Comparison of ENCODE assay signal across 30 cellular contexts in the genomic region with DNA sequence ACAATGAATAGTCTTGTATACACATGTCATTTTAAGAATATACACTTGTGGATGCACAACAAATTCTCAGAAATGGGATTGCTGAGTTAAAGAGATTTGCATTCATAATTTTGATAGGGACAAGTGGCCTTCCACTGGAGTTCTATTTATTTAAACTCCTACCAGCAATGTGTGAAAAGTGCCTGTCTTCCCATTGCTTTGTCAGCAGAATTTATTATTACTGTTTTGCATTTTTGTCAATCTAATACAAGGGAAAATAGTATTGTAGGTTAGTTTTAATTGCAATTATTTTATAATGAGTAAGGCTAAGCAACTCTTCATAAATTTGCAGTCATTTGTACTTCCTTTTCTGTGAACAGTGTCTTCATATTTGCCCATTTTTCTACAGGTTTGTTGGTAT. TPM values are rescaled to one million over a fixed set of nuclear protein-coding genes. Genes with fewer than 3 reads are reported as not detected.
"Had no signal": no experiment of that assay in that cellular context is flagged by ENCODE, and none has a peak within 500 bp of the region (broad histone marks: within the 10 kb centered on the region; RNA-seq: fewer than 3 reads in every experiment).

No MANE protein-coding gene starts in this region.

- H3K27ac ChIP-seq: stomach, suprapubic skin, testis, thoracic aorta, thyroid gland, tibial artery, tibial nerve, transverse colon, upper lobe of left lung, upper lobe of right lung, uterus, vagina had no signal

- DNase-seq: stimulated activated CD4-positive, alpha-beta T cell treated with anti-CD3 and anti-CD28 coated beads, Interleukin-2, amount 100 ng/mL, for 48 hours; stimulated activated CD4-positive, alpha-beta T cell treated with anti-CD3 and anti-CD28 coated beads, Interleukin-4, amount 100 ng/mL, for 1 hour; stimulated activated CD4-positive, alpha-beta T cell treated with anti-CD3 and anti-CD28 coated beads, Interleukin-4, amount 100 ng/mL, for 24 hours; stimulated activated CD4-positive, alpha-beta T cell treated with anti-CD3 and anti-CD28 coated beads, Interleukin-4, amount 100 ng/mL, for 4 hours; stimulated activated CD8-positive, alpha-beta memory T cell treated with anti-CD3 and anti-CD28 coated beads, Interleukin-4, amount 100 ng/mL, for 48 hours; stimulated activated naive B cell treated with anti-CD40 and anti-IgM and Interleukin-4, amounts not matched to agents 10 μg/mL and 1 μg/mL and 100 μg/mL, for 72 hours; stimulated activated naive CD4-positive, alpha-beta T cell; stimulated activated naive CD4-positive, alpha-beta T cell treated with Interleukin-2 at 50 U/mL for 16 hours; stimulated activated naive CD8-positive, alpha-beta T cell treated with anti-CD3 and anti-CD28 coated beads, Interleukin-15, amount 100 ng/mL, for 72 hours; stimulated activated naive CD8-positive, alpha-beta T cell treated with anti-CD3 and anti-CD28 coated beads, Interleukin-15, Interleukin-2, amounts not matched to agents 100 U/mL and 50 U/mL, for 24 hours; stomach; substantia nigra; testis; tibial artery; transverse colon; trophoblast cell; upper lobe of left lung; upper lobe of right lung; uterus had no signal

- H3K4me3 ChIP-seq: stomach, suprapubic skin, testis, thoracic aorta, thyroid gland, tibial artery, tibial nerve, transverse colon, upper lobe of left lung, upper lobe of right lung, uterus, vagina had no signal

- H3K36me3 ChIP-seq: stomach, suprapubic skin, thoracic aorta, thyroid gland, tibial artery, tibial nerve, transverse colon, upper lobe of left lung, upper lobe of right lung, uterus, vagina had no signal

- H3K27me3 ChIP-seq: stomach, suprapubic skin, testis, thyroid gland, tibial artery, tibial nerve, transverse colon, upper lobe of left lung, upper lobe of right lung, uterus, vagina had no signal

- H3K4me1 ChIP-seq: stomach, suprapubic skin, testis, tibial artery, tibial nerve, transverse colon, upper lobe of left lung, upper lobe of right lung, uterus, vagina had no signal

- ATAC-seq: stimulated activated effector memory CD8-positive, alpha-beta T cell treated with anti-CD3 and anti-CD28 coated beads, Interleukin-12 subunit alpha, Interleukin-12 subunit beta, amount 100 ng/mL, for 72 hours; stimulated activated memory B cell treated with anti-CD40 and anti-IgM and Interleukin-4, amounts not matched to agents 10 μg/mL and 1 μg/mL and 100 μg/mL, for 72 hours; stimulated activated naive B cell treated with anti-CD40 and anti-IgM and Interleukin-4, amounts not matched to agents 10 μg/mL and 1 μg/mL and 100 μg/mL, for 72 hours; stimulated activated naive CD8-positive, alpha-beta T cell treated with anti-CD3 and anti-CD28 coated beads, Interleukin-15, amount 100 ng/mL, for 72 hours; stimulated activated naive CD8-positive, alpha-beta T cell treated with anti-CD3 and anti-CD28 coated beads, Interleukin-15, Interleukin-2, amounts not matched to agents 100 U/mL and 50 U/mL, for 24 hours; upper lobe of right lung had no signal

- H3K9me3 ChIP-seq: testis, thoracic aorta, thyroid gland, tibial artery, transverse colon, upper lobe of left lung, upper lobe of right lung, uterus, vagina had no signal

RNA-seq across cellular contexts. Expression of a gene that starts 55.0 kb away (rescaled TPM):
- total RNA-seq: stomach, subcutaneous adipose tissue, suprapubic skin, temporal lobe, thoracic aorta, thyroid gland, tibial nerve, transverse colon, upper lobe of left lung, upper lobe of right lung, ureter, urinary bladder, uterus, vagina had no signal
- polyA plus RNA-seq: stomach, urinary bladder had no signal
